ENCODE assay signal across 29 cellular contexts in the genomic region with DNA sequence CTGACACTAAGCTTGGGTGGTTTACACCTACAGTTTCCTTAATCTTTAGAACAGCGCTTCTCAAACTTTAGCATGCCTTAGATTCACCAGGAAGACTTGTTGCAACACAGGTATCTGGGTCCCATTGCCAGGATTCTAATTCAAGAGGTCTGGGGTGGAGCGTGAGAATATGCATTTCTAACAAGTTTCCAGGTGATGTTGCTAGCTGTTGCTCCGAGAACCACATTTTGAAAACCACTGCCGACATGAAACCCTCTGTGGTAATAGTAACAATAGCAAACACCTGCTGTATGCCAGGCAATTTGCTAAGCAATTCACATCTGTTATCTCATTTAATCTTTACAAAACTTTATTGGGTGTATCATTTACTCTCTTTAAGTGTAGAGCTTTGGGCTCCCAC. TPM values are rescaled to one million over a fixed set of nuclear protein-coding genes. Genes with fewer than 3 reads are reported as not detected.
"Had no signal": no experiment of that assay in that cellular context is flagged by ENCODE, and none has a peak within 500 bp of the region (broad histone marks: within the 10 kb centered on the region; RNA-seq: fewer than 3 reads in every experiment).

No MANE protein-coding gene starts in this region.

- H3K4me3 ChIP-seq: adrenal gland, body of pancreas, thoracic aorta, uterus had no signal

- FAIRE-seq: colon, endometrium, frontal cortex, islet of Langerhans had no signal

- H3K27ac Mint-ChIP-seq: activated CD4-positive, alpha-beta T cell treated with anti-CD3 and anti-CD28 coated beads for 36 hours; activated naive CD4-positive, alpha-beta T cell treated with anti-CD3 and anti-CD28 coated beads for 36 hours; activated naive CD8-positive, alpha-beta T cell treated with anti-CD3 and anti-CD28 coated beads for 36 hours; mesothelial cell of epicardium; naive thymus-derived CD4-positive, alpha-beta T cell; stimulated activated effector memory CD8-positive, alpha-beta T cell treated with anti-CD3 and anti-CD28 coated beads, Interleukin-12 subunit alpha, Interleukin-12 subunit beta, amount 100 ng/mL, for 72 hours; stimulated activated naive CD8-positive, alpha-beta T cell treated with anti-CD3 and anti-CD28 coated beads, Interleukin-15, Interleukin-2, amounts not matched to agents 100 ng/mL and 50 ng/mL, for 24 hours; T-helper 2 cell treated with Interferon-gamma antibody and Interleukin-4, amounts not matched to agents 5 μg/mL and 100 μg/mL, for 36 hours; type B pancreatic cell had no signal

- H3K9me3 Mint-ChIP-seq: activated naive CD4-positive, alpha-beta T cell treated with anti-CD3 and anti-CD28 coated beads for 36 hours; activated naive CD8-positive, alpha-beta T cell treated with anti-CD3 and anti-CD28 coated beads for 36 hours; mesothelial cell of epicardium; neural crest cell; T-helper 2 cell treated with Interferon-gamma antibody and Interleukin-4, amounts not matched to agents 5 μg/mL and 100 μg/mL, for 36 hours; type B pancreatic cell had no signal

- H3K4me1 Mint-ChIP-seq: activated CD4-positive, alpha-beta T cell treated with anti-CD3 and anti-CD28 coated beads for 36 hours; activated naive CD8-positive, alpha-beta T cell treated with anti-CD3 and anti-CD28 coated beads for 36 hours; mesothelial cell of epicardium; naive thymus-derived CD4-positive, alpha-beta T cell; neural crest cell; stimulated activated effector memory CD8-positive, alpha-beta T cell treated with anti-CD3 and anti-CD28 coated beads, Interleukin-12 subunit alpha, Interleukin-12 subunit beta, amount 100 ng/mL, for 72 hours had no signal

- H3K4me1 ChIP-seq: adrenal gland, body of pancreas, uterus had no signal

- H3K36me3 Mint-ChIP-seq: activated naive CD8-positive, alpha-beta T cell treated with anti-CD3 and anti-CD28 coated beads for 36 hours; mesothelial cell of epicardium; naive thymus-derived CD4-positive, alpha-beta T cell; stimulated activated effector memory CD8-positive, alpha-beta T cell treated with anti-CD3 and anti-CD28 coated beads, Interleukin-12 subunit alpha, Interleukin-12 subunit beta, amount 100 ng/mL, for 72 hours; type B pancreatic cell had no signal

- H3K27me3 ChIP-seq: adrenal gland, body of pancreas, uterus had no signal

- H3K9me3 ChIP-seq: adrenal gland, body of pancreas, thoracic aorta, uterus had no signal

- H3K36me3 ChIP-seq: adrenal gland, thoracic aorta, uterus had no signal

- DNase-seq: activated CD4-positive, alpha-beta T cell treated with anti-CD3 and anti-CD28 coated beads for 36 hours; activated CD4-positive, alpha-beta T cell treated with anti-CD3 and anti-CD28 coated beads, Interleukin-2, amount 50 U/mL, for 4 hours; activated CD4-positive, CD25-positive, alpha-beta regulatory T cell; activated CD8-positive, alpha-beta memory T cell treated with anti-CD3 and anti-CD28 coated beads for 24 hours; activated effector memory CD4-positive, alpha-beta T cell treated with Interleukin-2 at 50 U/mL for 16 hours; activated naive CD4-positive, alpha-beta T cell treated with anti-CD3 and anti-CD28 coated beads for 36 hours; activated naive CD8-positive, alpha-beta T cell treated with anti-CD3 and anti-CD28 coated beads for 36 hours; aorta; body of pancreas; effector CD8-positive, alpha-beta T cell; left ventricle myocardium superior; naive thymus-derived CD4-positive, alpha-beta T cell; nucleus accumbens; stimulated activated CD4-positive, alpha-beta T cell treated with anti-CD3 and anti-CD28 coated beads, Interleukin-2, amount 100 ng/mL, for 48 hours; uterus had no signal

- H3K4me3 Mint-ChIP-seq: activated CD4-positive, alpha-beta T cell treated with anti-CD3 and anti-CD28 coated beads for 36 hours; activated naive CD4-positive, alpha-beta T cell treated with anti-CD3 and anti-CD28 coated beads for 36 hours; activated naive CD8-positive, alpha-beta T cell treated with anti-CD3 and anti-CD28 coated beads for 36 hours; mesothelial cell of epicardium; naive thymus-derived CD4-positive, alpha-beta T cell; neural crest cell; stimulated activated effector memory CD8-positive, alpha-beta T cell treated with anti-CD3 and anti-CD28 coated beads, Interleukin-12 subunit alpha, Interleukin-12 subunit beta, amount 100 ng/mL, for 72 hours; stimulated activated naive CD8-positive, alpha-beta T cell treated with anti-CD3 and anti-CD28 coated beads, Interleukin-15, Interleukin-2, amounts not matched to agents 100 ng/mL and 50 ng/mL, for 24 hours; T-helper 2 cell treated with Interferon-gamma antibody and Interleukin-4, amounts not matched to agents 5 μg/mL and 100 μg/mL, for 36 hours had no signal

- H3K27ac ChIP-seq: adrenal gland, body of pancreas, epithelial cell of prostate, thoracic aorta, uterus had no signal

- ATAC-seq: activated CD4-positive, alpha-beta T cell treated with anti-CD3 and anti-CD28 coated beads for 36 hours; body of pancreas; left ventricle myocardium superior; naive thymus-derived CD4-positive, alpha-beta T cell; stimulated activated effector memory CD8-positive, alpha-beta T cell treated with anti-CD3 and anti-CD28 coated beads, Interleukin-12 subunit alpha, Interleukin-12 subunit beta, amount 100 ng/mL, for 72 hours had no signal

- H3K27me3 Mint-ChIP-seq: activated CD4-positive, alpha-beta T cell treated with anti-CD3 and anti-CD28 coated beads for 36 hours; activated naive CD8-positive, alpha-beta T cell treated with anti-CD3 and anti-CD28 coated beads for 36 hours; stimulated activated naive CD8-positive, alpha-beta T cell treated with anti-CD3 and anti-CD28 coated beads, Interleukin-15, Interleukin-2, amounts not matched to agents 100 ng/mL and 50 ng/mL, for 24 hours had no signal

RNA-seq across cellular contexts. Expression of gene TRHDE, which starts 58.6 kb away (rescaled TPM):
- total RNA-seq: activated CD4-positive, alpha-beta T cell treated with anti-CD3 and anti-CD28 coated beads for 36 hours; activated naive CD4-positive, alpha-beta T cell treated with anti-CD3 and anti-CD28 coated beads for 36 hours; activated naive CD8-positive, alpha-beta T cell treated with anti-CD3 and anti-CD28 coated beads for 36 hours; lung microvascular endothelial cell; naive thymus-derived CD4-positive, alpha-beta T cell had no signal
- polyA plus RNA-seq: naive thymus-derived CD4-positive, alpha-beta T cell had no signal
